Comparison of ENCODE assay signal across 7 cellular contexts in genomic region chr2:151638188-151638933, GRCh38.
DNase-seq lines count a peak whose midpoint lies in the region; ATAC-seq, FAIRE-seq and TF ChIP-seq lines count a peak whose summit lies in the region.

No MANE protein-coding gene starts in this region.

- POLR2A ChIA-PET in endothelial cell of umbilical vein (lab: Charles Lee) = no interaction called here

- intact Hi-C loops in endothelial cell of umbilical vein (cut with micrococcal nuclease) = loop anchor here (1.0 to 5.0 kb wide), 3 partner anchors 127 to 189 kb away; partner anchors contain the start of gene ARL5A
- intact Hi-C loops in uterus (cut with DNase I; ENCODE audit: low total_unique reads) = no loop called here

- TF ChIP-seq POLR2A in endothelial cell of umbilical vein (IDR thresholded peaks at IDR 0.05; ENCODE audit: low read depth, low read length) (no peak), uterus (IDR thresholded peaks at IDR 0.05) (no peak)

- ATAC-seq in GM19035 (IDR thresholded peaks at IDR 0.05; ENCODE audit: unreplicated experiment) (peak; percentile 64), HG02970 (IDR thresholded peaks at IDR 0.05; ENCODE audit: low FRiP score, unreplicated experiment) (peak; percentile 64)
- peak; percentile 53 for ATAC-seq in stimulated activated effector memory CD8-positive, alpha-beta T cell treated with anti-CD3 and anti-CD28 coated beads, Interleukin-12 subunit alpha, Interleukin-12 subunit beta, amount 100 ng/mL, for 72 hours

- H3K9me3 ChIP-seq in SU-DHL-6 (ENCODE audit: insufficient read depth, low read length) (no peaks in the 10 kb centered on the region), endothelial cell of umbilical vein (replicated peaks; ENCODE audit: control insufficient read depth, insufficient read depth, low read length) (no peaks in the 10 kb centered on the region), BE2C (no peaks in the 10 kb centered on the region), uterus (no peaks in the 10 kb centered on the region)

- peak overlapping the region; percentile 94 for H3K27ac Mint-ChIP-seq in stimulated activated effector memory CD8-positive, alpha-beta T cell treated with anti-CD3 and anti-CD28 coated beads, Interleukin-12 subunit alpha, Interleukin-12 subunit beta, amount 100 ng/mL, for 72 hours

- H3F3A ChIP-seq in SU-DHL-6 (ENCODE audit: insufficient read depth) = no peaks in the 10 kb centered on the region

- no peak overlapping the region for H3K27ac ChIP-seq in SU-DHL-6 (ENCODE audit: low read depth, low read length)
- H3K27ac ChIP-seq in endothelial cell of umbilical vein (ENCODE audit: insufficient read depth, low read depth, low read length) = peak overlapping the region; percentile 81
- H3K27ac ChIP-seq in uterus = no peak overlapping the region

- H3K9me2 ChIP-seq in SU-DHL-6 (replicated peaks; ENCODE audit: insufficient read depth, low read length) = no peaks in the 10 kb centered on the region

- H3K36me3 Mint-ChIP-seq in stimulated activated effector memory CD8-positive, alpha-beta T cell treated with anti-CD3 and anti-CD28 coated beads, Interleukin-12 subunit alpha, Interleukin-12 subunit beta, amount 100 ng/mL, for 72 hours = no peaks in the 10 kb centered on the region

- TF ChIP-seq CTCF in SU-DHL-6 (IDR thresholded peaks at IDR 0.05; ENCODE audit: insufficient read depth, low read length, poor library complexity, severe bottlenecking) (no peak), endothelial cell of umbilical vein (IDR thresholded peaks at IDR 0.05; ENCODE audit: extremely low read depth in 1 of 2, insufficient read depth in 1 of 2, low read depth in 1 of 2, low read length in 2 of 2) (no peak), BE2C (IDR thresholded peaks at IDR 0.05; ENCODE audit: low read depth, low read length) (no peak), uterus (IDR thresholded peaks at IDR 0.05) (no peak)

- dilution Hi-C loops in endothelial cell of umbilical vein (cut with MboI; ENCODE audit: extremely low pct_ligation_motif_present, low sequenced_read_pairs) = no loop called here

- H3K4me3 Mint-ChIP-seq in stimulated activated effector memory CD8-positive, alpha-beta T cell treated with anti-CD3 and anti-CD28 coated beads, Interleukin-12 subunit alpha, Interleukin-12 subunit beta, amount 100 ng/mL, for 72 hours = peak overlapping the region; percentile 63

- H3K79me2 ChIP-seq in SU-DHL-6 (ENCODE audit: insufficient read depth, low read length) (no peaks in the 10 kb centered on the region), endothelial cell of umbilical vein (ENCODE audit: control insufficient read depth, insufficient read depth, low read length) (no peaks in the 10 kb centered on the region)

- H4K20me1 ChIP-seq in SU-DHL-6 (ENCODE audit: low read depth, low read length) = no peaks in the 10 kb centered on the region
- no peaks in the 10 kb centered on the region for H4K20me1 ChIP-seq in endothelial cell of umbilical vein (replicated peaks; ENCODE audit: control insufficient read depth, extremely low read depth, insufficient read depth, low read length)

- peak; percentile 69 for DNase-seq in endothelial cell of umbilical vein (ENCODE audit: low read depth, low spot score)
- DNase-seq in stimulated activated effector memory CD8-positive, alpha-beta T cell treated with anti-CD3 and anti-CD28 coated beads, Interleukin-12 subunit alpha, Interleukin-12 subunit beta, amount 100 ng/mL, for 72 hours (ENCODE audit: low spot score in 2 of 2) = no peak
- no peak for DNase-seq in BE2C
- no peak for DNase-seq in uterus

- H3K27me3 ChIP-seq in SU-DHL-6 (ENCODE audit: low read length) = no peaks in the 10 kb centered on the region
- no peaks in the 10 kb centered on the region for H3K27me3 ChIP-seq in endothelial cell of umbilical vein (ENCODE audit: control insufficient read depth in 2 of 2, insufficient read depth in 2 of 2, low read length in 2 of 2)
- H3K27me3 ChIP-seq in BE2C = no peaks in the 10 kb centered on the region
- no peaks in the 10 kb centered on the region for H3K27me3 ChIP-seq in uterus

- no TSS peak for BruUV-seq in endothelial cell of umbilical vein (replicated peaks; lab: Mats Ljungman, UMichigan)

- FAIRE-seq in endothelial cell of umbilical vein (lab: Jason Lieb, UNC) = peak; percentile 64

- H3K36me3 ChIP-seq in SU-DHL-6 (ENCODE audit: low read length) = no peaks in the 10 kb centered on the region
- no peaks in the 10 kb centered on the region for H3K36me3 ChIP-seq in endothelial cell of umbilical vein (ENCODE audit: control insufficient read depth in 2 of 2, extremely low read depth in 1 of 2, insufficient read depth in 2 of 2, low read length in 2 of 2)
- no peaks in the 10 kb centered on the region for H3K36me3 ChIP-seq in BE2C
- H3K36me3 ChIP-seq in uterus = no peaks in the 10 kb centered on the region

- H3K9me1 ChIP-seq in endothelial cell of umbilical vein (replicated peaks; ENCODE audit: control insufficient read depth, extremely low read depth, insufficient read depth, low read length) = no peaks in the 10 kb centered on the region

- CTCF ChIA-PET in endothelial cell of umbilical vein (lab: Charles Lee) = interaction anchor here (0.9 to 2.2 kb wide), 8 partner anchors 11 to 387 kb away, joined by 3 to 15 read pairs (median 4); no protein-coding TSS in a partner anchor

- H2AFZ ChIP-seq in SU-DHL-6 (ENCODE audit: low read depth, low read length, severe bottlenecking) (no peak overlapping the region), endothelial cell of umbilical vein (ENCODE audit: low read depth, low read length) (peak overlapping the region; percentile 24)

- no peak overlapping the region for H3K4me3 ChIP-seq in SU-DHL-6 (ENCODE audit: insufficient read depth, low read length, poor library complexity, severe bottlenecking)
- no peak overlapping the region for H3K4me3 ChIP-seq in endothelial cell of umbilical vein (replicated peaks in 1 of 3; ENCODE audit: insufficient read depth in 1 of 3, low read depth in 1 of 3, low read length in 3 of 3)
- H3K4me3 ChIP-seq in BE2C (ENCODE audit: low read depth, low read length) = no peak overlapping the region
- no peak overlapping the region for H3K4me3 ChIP-seq in uterus

- peak overlapping the region; percentile 18 for H3K4me2 ChIP-seq in SU-DHL-6 (ENCODE audit: low read depth, low read length, poor library complexity, severe bottlenecking)
- H3K4me2 ChIP-seq in endothelial cell of umbilical vein (ENCODE audit: insufficient read depth, low read length) = peak overlapping the region; percentile 41

- peaks cover 26% of the 10 kb centered on the region for H3K4me1 Mint-ChIP-seq in stimulated activated effector memory CD8-positive, alpha-beta T cell treated with anti-CD3 and anti-CD28 coated beads, Interleukin-12 subunit alpha, Interleukin-12 subunit beta, amount 100 ng/mL, for 72 hours

- H3K4me1 ChIP-seq in endothelial cell of umbilical vein (ENCODE audit: control insufficient read depth, extremely low read depth, insufficient read depth, low read length) = peaks cover 22% of the 10 kb centered on the region
- no peaks in the 10 kb centered on the region for H3K4me1 ChIP-seq in BE2C
- H3K4me1 ChIP-seq in uterus = no peaks in the 10 kb centered on the region

- no peaks in the 10 kb centered on the region for H3K9me3 Mint-ChIP-seq in stimulated activated effector memory CD8-positive, alpha-beta T cell treated with anti-CD3 and anti-CD28 coated beads, Interleukin-12 subunit alpha, Interleukin-12 subunit beta, amount 100 ng/mL, for 72 hours

- no peak overlapping the region for H3K9ac ChIP-seq in SU-DHL-6 (ENCODE audit: low read length)
- no peak overlapping the region for H3K9ac ChIP-seq in endothelial cell of umbilical vein (replicated peaks; ENCODE audit: extremely low read depth, insufficient read depth, low read length)

TF ChIP-seq in endothelial cell of umbilical vein, 7 proteins besides CTCF, POLR2A, EP300 and RAD21:
- TF ChIP-seq, protein P1, sequence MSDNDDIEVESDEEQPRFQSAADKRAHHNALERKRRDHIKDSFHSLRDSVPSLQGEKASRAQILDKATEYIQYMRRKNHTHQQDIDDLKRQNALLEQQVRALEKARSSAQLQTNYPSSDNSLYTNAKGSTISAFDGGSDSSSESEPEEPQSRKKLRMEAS (IDR thresholded peaks at IDR 0.05; ENCODE audit: insufficient read depth, insufficient read length) = peak; percentile 37
- TF ChIP-seq JUN (IDR thresholded peaks at IDR 0.05; ENCODE audit: borderline replicate concordance, insufficient read depth, insufficient read length, low read depth) = no peak
- TF ChIP-seq FOS (IDR thresholded peaks at IDR 0.05; ENCODE audit: borderline replicate concordance, insufficient read depth, low read length) = no peak
- TF ChIP-seq MYC (IDR thresholded peaks at IDR 0.05; ENCODE audit: low read depth, low read length) = no peak
TF ChIP-seq in endothelial cell of umbilical vein: peak in this region for 1.
